In genomic region chr1:14718476-14718875, GRCh38 we compare ENCODE assay signal across 35 cellular contexts.
"Had no signal": no experiment of that assay in that cellular context is flagged by ENCODE, and none has a peak within 500 bp of the region (broad histone marks: within the 10 kb centered on the region; RNA-seq: fewer than 3 reads in every experiment).

No MANE protein-coding gene starts in this region.

- H3K27ac ChIP-seq: KMS-11 had no signal

- H3K9me3 ChIP-seq: MG63 had no signal

- DNase-seq: Karpas-422, Kasumi-1, MG63, MM.1S, MV-4-11, NCI-H1048, NCI-H1092, NCI-H1092 treated with DMSO at 0.1 percent for 48 hours, NCI-H1105, NCI-H1105 treated with DMSO at 0.1 percent for 48 hours, NCI-H1417, NCI-H1417 treated with DMSO at 0.1 percent for 48 hours, NCI-H1436, NCI-H1436 treated with DMSO at 0.1 percent for 48 hours, NCI-H146, NCI-H1694, NCI-H1694 treated with DMSO at 0.1 percent for 48 hours, NCI-H187, NCI-H187 treated with DMSO at 0.1 percent for 48 hours, NCI-H1930, NCI-H2029, NCI-H2029 treated with DMSO at 0.1 percent for 48 hours, NCI-H2081, NCI-H2081 treated with DMSO at 0.1 percent for 48 hours, NCI-H2107, NCI-H2171, NCI-H2171 treated with DMSO at 0.1 percent for 48 hours, NCI-H2227 treated with DMSO at 0.1 percent for 48 hours, NCI-H226, NCI-H345, NCI-H446, NCI-H446 treated with DMSO at 0.1 percent for 48 hours, NCI-H510A, NCI-H510A treated with DMSO at 0.1 percent for 48 hours had no signal

- H3K9ac ChIP-seq: KMS-11 had no signal

- H3K4me3 ChIP-seq: MG63 had no signal

- H3K36me3 ChIP-seq: MG63 had no signal

- H3K27me3 ChIP-seq: MG63 had no signal

- H3K4me2 ChIP-seq: KMS-11 had no signal
